Comparison of ENCODE assay signal across 22 cellular contexts in the genomic region with DNA sequence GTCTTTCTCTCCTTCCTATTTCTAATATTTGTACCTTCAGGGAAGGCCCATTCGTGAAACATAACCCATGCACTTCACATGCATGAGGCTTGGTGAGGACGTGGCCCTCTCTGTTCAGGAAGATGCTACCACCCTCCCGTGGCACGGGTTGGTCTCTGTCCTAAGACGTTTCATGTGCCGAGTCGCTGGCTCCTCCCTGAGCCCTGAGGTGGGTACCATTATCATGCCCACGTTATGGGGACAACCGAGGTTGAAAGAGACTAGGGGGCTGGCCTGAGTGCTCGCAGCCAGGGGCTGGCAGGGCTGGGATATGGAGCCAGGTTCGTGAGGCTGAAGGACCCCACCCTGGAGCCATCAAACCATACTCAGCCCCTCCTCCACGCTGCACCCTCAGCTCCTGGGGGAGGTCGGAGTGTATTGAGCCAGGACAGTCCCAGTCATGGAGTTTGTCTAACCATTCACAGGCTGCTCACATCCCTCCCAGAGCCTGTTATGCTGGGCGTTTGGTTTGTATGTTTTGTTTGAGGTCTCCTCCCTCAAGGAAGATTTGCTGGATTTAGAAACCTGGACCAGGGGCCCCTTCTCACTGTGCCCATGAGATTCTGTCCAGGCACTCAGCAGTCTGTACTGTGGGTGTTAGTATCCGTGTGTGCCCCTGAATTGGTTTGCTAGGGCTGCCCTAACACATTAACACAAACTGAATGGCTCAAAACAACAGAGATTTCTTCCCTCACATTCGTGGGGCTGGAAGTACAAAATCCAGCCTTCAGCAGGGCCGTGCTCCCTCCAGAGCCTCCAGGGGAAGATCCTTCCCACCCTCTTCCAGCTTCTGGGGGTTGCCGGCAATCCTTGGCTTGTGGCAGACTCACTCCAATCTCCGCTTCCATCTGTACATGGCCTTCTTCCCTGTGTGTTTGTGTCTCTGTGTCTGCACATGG.
"Had no signal": no experiment of that assay in that cellular context is flagged by ENCODE, and none has a peak within 500 bp of the region (broad histone marks: within the 10 kb centered on the region; RNA-seq: fewer than 3 reads in every experiment).

No MANE protein-coding gene starts in this region.

- H3K4me3 ChIP-seq: cardiac muscle cell, neural progenitor cell, ovary, right lobe of liver, smooth muscle cell, thoracic aorta had no signal

- H3K27me3 ChIP-seq: ovary, right lobe of liver had no signal

- H3K27ac ChIP-seq: cardiac muscle cell, neural progenitor cell, ovary, right lobe of liver, thoracic aorta had no signal

- DNase-seq: activated CD4-positive, alpha-beta T cell treated with anti-CD3 and anti-CD28 coated beads for 4 hours; activated CD8-positive, alpha-beta memory T cell treated with anti-CD3 and anti-CD28 coated beads, Interleukin-2, amount 50 U/mL, for 4 hours; activated CD8-positive, alpha-beta T cell treated with anti-CD3 and anti-CD28 coated beads, Interleukin-2, amount 10 ng/mL, durations not matched to agents 7 days and 5 days; activated gamma-delta T cell; activated T-cell treated with anti-CD3 and anti-CD28 coated beads, Interleukin-2, amount 50 U/mL, for 48 hours; hypothalamus; midbrain; ovary; stimulated activated CD4-positive, alpha-beta T cell treated with anti-CD3 and anti-CD28 coated beads, Interleukin-4, amount 100 ng/mL, for 24 hours had no signal

- ATAC-seq: activated CD8-positive, alpha-beta T cell treated with anti-CD3 and anti-CD28 coated beads, Interleukin-2, amount 10 ng/mL, durations not matched to agents 7 days and 5 days; left lobe of liver; right lobe of liver; stimulated activated effector memory CD8-positive, alpha-beta T cell treated with anti-CD3 and anti-CD28 coated beads, Interleukin-12 subunit alpha, Interleukin-12 subunit beta, amount 100 ng/mL, for 72 hours; WTC11 had no signal

- H3K36me3 Mint-ChIP-seq: activated naive CD8-positive, alpha-beta T cell; neural progenitor cell; stimulated activated effector memory CD8-positive, alpha-beta T cell treated with anti-CD3 and anti-CD28 coated beads, Interleukin-12 subunit alpha, Interleukin-12 subunit beta, amount 100 ng/mL, for 72 hours; WTC11 had no signal

- FAIRE-seq: frontal cortex, keratinocyte, TTC549 had no signal

- H3K4me1 ChIP-seq: neural progenitor cell had no signal

- H3K36me3 ChIP-seq: cardiac muscle cell, neural progenitor cell, ovary, right lobe of liver, thoracic aorta had no signal

- H3K4me1 Mint-ChIP-seq: stimulated activated effector memory CD8-positive, alpha-beta T cell treated with anti-CD3 and anti-CD28 coated beads, Interleukin-12 subunit alpha, Interleukin-12 subunit beta, amount 100 ng/mL, for 72 hours had no signal

- H3K4me3 Mint-ChIP-seq: activated CD8-positive, alpha-beta T cell treated with anti-CD3 and anti-CD28 coated beads, Interleukin-2, amount 10 ng/mL, durations not matched to agents 7 days and 5 days; activated naive CD8-positive, alpha-beta T cell; neural progenitor cell; stimulated activated effector memory CD8-positive, alpha-beta T cell treated with anti-CD3 and anti-CD28 coated beads, Interleukin-12 subunit alpha, Interleukin-12 subunit beta, amount 100 ng/mL, for 72 hours; T-helper 2 cell treated with Interferon-gamma antibody and Interleukin-4, amounts not matched to agents 5 μg/mL and 100 μg/mL, for 36 hours; WTC11 had no signal

- H3K9me3 Mint-ChIP-seq: stimulated activated effector memory CD8-positive, alpha-beta T cell treated with anti-CD3 and anti-CD28 coated beads, Interleukin-12 subunit alpha, Interleukin-12 subunit beta, amount 100 ng/mL, for 72 hours; T-helper 2 cell treated with Interferon-gamma antibody and Interleukin-4, amounts not matched to agents 5 μg/mL and 100 μg/mL, for 36 hours had no signal

- H3K27ac Mint-ChIP-seq: activated CD8-positive, alpha-beta T cell treated with anti-CD3 and anti-CD28 coated beads, Interleukin-2, amount 10 ng/mL, durations not matched to agents 7 days and 5 days; activated naive CD8-positive, alpha-beta T cell; neural progenitor cell; stimulated activated effector memory CD8-positive, alpha-beta T cell treated with anti-CD3 and anti-CD28 coated beads, Interleukin-12 subunit alpha, Interleukin-12 subunit beta, amount 100 ng/mL, for 72 hours; T-helper 2 cell treated with Interferon-gamma antibody and Interleukin-4, amounts not matched to agents 5 μg/mL and 100 μg/mL, for 36 hours; WTC11 had no signal

- H3K9ac ChIP-seq: neural progenitor cell had no signal

- H3K9me3 ChIP-seq: ovary, right lobe of liver, thoracic aorta had no signal
